In the genomic region with DNA sequence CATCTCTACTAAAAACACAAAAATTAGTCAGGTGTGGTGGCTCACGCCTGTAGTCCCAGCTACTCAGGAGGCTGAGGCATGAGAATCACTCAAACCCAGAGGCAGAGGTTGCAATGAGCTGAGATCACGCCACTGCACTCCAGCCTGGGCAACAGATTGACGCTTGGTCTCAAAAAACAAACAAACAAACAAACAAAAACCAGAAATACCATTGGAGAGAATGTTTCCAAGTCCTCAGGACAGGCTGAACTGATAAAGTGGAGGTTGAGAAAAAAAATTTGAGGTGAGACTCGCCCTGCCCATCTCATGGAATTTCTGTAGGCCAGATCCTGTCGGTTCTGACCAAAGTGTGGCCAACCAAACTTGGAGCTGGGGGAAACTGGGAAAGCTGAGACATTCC, we compare ENCODE assay signal across 39 cellular contexts.
"Had no signal": no experiment of that assay in that cellular context is flagged by ENCODE, and none has a peak within 500 bp of the region (broad histone marks: within the 10 kb centered on the region; RNA-seq: fewer than 3 reads in every experiment).

No MANE protein-coding gene starts in this region.

- H3K27ac Mint-ChIP-seq: activated naive CD4-positive, alpha-beta T cell treated with anti-CD3 and anti-CD28 coated beads for 36 hours; activated naive CD4-positive, alpha-beta T cell treated with anti-CD3 and anti-CD28 coated beads, Interleukin-2, amount 10 ng/mL, durations not matched to agents 7 days and 5 days; activated naive CD4-positive, alpha-beta T cell treated with anti-CD3 and anti-CD28 coated beads, Interleukin-2, amount 50 U/mL, for 24 hours; activated naive CD4-positive, alpha-beta T cell treated with anti-CD3 and anti-CD28 coated beads, Interleukin-2, amount 50 U/mL, for 72 hours; activated naive CD8-positive, alpha-beta T cell; activated naive CD8-positive, alpha-beta T cell treated with anti-CD3 and anti-CD28 coated beads for 36 hours; activated naive CD8-positive, alpha-beta T cell treated with anti-CD3 and anti-CD28 coated beads, Interleukin-2, amount 10 ng/mL, durations not matched to agents 7 days and 5 days; activated naive CD8-positive, alpha-beta T cell treated with anti-CD3 and anti-CD28 coated beads, Interleukin-2, amount 50 U/mL, for 24 hours; activated T-cell treated with anti-CD3 and anti-CD28 coated beads, Interleukin-2, amount 50 U/mL, for 24 hours; activated T-cell treated with anti-CD3 and anti-CD28 coated beads, Interleukin-2, amount 50 U/mL, for 72 hours; activated T-helper 1 cell treated with anti-CD3 and anti-CD28 coated beads, Interleukin-12 subunit alpha, Interleukin-12 subunit beta, Interleukin-2, Interleukin-4 antibody, amounts not matched to agents 30 ng/mL and 10 ng/mL and 1 ng/mL, durations not matched to agents 14 hours and 24 hours and 36 hours; activated T-helper 17 cell treated with anti-CD3 and anti-CD28 coated beads, Interleukin-2, amount 50 U/mL, for 72 hours; activated T-helper 2 cell treated with anti-CD3 and anti-CD28 coated beads, Interferon-gamma antibody, Interleukin-2, Interleukin-4, amounts not matched to agents 10 μg/mL and 5 μg/mL and 100 μg/mL, durations not matched to agents 14 hours and 24 hours and 36 hours; brain had no signal

- ATAC-seq: activated naive CD4-positive, alpha-beta T cell treated with anti-CD3 and anti-CD28 coated beads, Interleukin-2, amount 50 U/mL, for 72 hours; activated naive CD8-positive, alpha-beta T cell treated with anti-CD3 and anti-CD28 coated beads, Interleukin-2, amount 50 U/mL, for 24 hours; activated T-cell treated with anti-CD3 and anti-CD28 coated beads, Interleukin-2, amount 50 U/mL, for 4 hours; activated T-cell treated with anti-CD3 and anti-CD28 coated beads, Interleukin-2, amount 50 U/mL, for 72 hours; activated T-helper 17 cell treated with anti-CD3 and anti-CD28 coated beads, Interleukin-2, amount 50 U/mL, for 72 hours; body of pancreas had no signal

- H3K9me3 ChIP-seq: adrenal gland, ascending aorta, body of pancreas, breast epithelium had no signal

- DNase-seq: activated effector memory CD4-positive, alpha-beta T cell treated with anti-CD3 and anti-CD28 coated beads, Interleukin-2, amount 50 U/mL, for 16 hours; activated effector memory CD4-positive, alpha-beta T cell treated with Interleukin-2 at 50 U/mL for 16 hours; activated gamma-delta T cell; activated gamma-delta T cell treated with Interleukin-2 at 50 U/mL for 16 hours; activated naive CD4-positive, alpha-beta T cell; activated naive CD4-positive, alpha-beta T cell treated with anti-CD3 and anti-CD28 coated beads for 36 hours; activated naive CD4-positive, alpha-beta T cell treated with anti-CD3 and anti-CD28 coated beads, Interleukin-2, amount 10 ng/mL, durations not matched to agents 7 days and 5 days; activated naive CD4-positive, alpha-beta T cell treated with anti-CD3 and anti-CD28 coated beads, Interleukin-2, amount 50 U/mL, for 16 hours; activated naive CD4-positive, alpha-beta T cell treated with Interleukin-2 at 50 U/mL for 16 hours; activated naive CD8-positive, alpha-beta T cell treated with anti-CD3 and anti-CD28 coated beads for 36 hours; activated naive CD8-positive, alpha-beta T cell treated with anti-CD3 and anti-CD28 coated beads, Interleukin-2, amount 10 ng/mL, durations not matched to agents 7 days and 5 days; activated naive CD8-positive, alpha-beta T cell treated with anti-CD3 and anti-CD28 coated beads, Interleukin-2, amount 50 U/mL, for 24 hours; activated T-cell treated with anti-CD3 and anti-CD28 coated beads for 4 hours; activated T-cell treated with anti-CD3 and anti-CD28 coated beads, Interleukin-2, amount 50 U/mL, for 1 hour; activated T-cell treated with anti-CD3 and anti-CD28 coated beads, Interleukin-2, amount 50 U/mL, for 24 hours; activated T-cell treated with anti-CD3 and anti-CD28 coated beads, Interleukin-2, amount 50 U/mL, for 4 hours; activated T-cell treated with anti-CD3 and anti-CD28 coated beads, Interleukin-2, amount 50 U/mL, for 48 hours; activated T-cell treated with anti-CD3 and anti-CD28 coated beads, Interleukin-2, amount 50 U/mL, for 72 hours; adrenal gland; amniotic stem cell; amygdala; anterior cingulate cortex; aorta; body of pancreas; brain microvascular endothelial cell; caudate nucleus; central memory CD4-positive, alpha-beta T cell; cerebellar nuclear complex had no signal

- H3K27me3 Mint-ChIP-seq: activated naive CD4-positive, alpha-beta T cell treated with anti-CD3 and anti-CD28 coated beads, Interleukin-2, amount 50 U/mL, for 24 hours; activated naive CD8-positive, alpha-beta T cell; activated naive CD8-positive, alpha-beta T cell treated with anti-CD3 and anti-CD28 coated beads, Interleukin-2, amount 50 U/mL, for 24 hours; activated T-helper 17 cell treated with anti-CD3 and anti-CD28 coated beads, Interleukin-2, amount 50 U/mL, for 72 hours; brain; central memory CD8-positive, alpha-beta T cell had no signal

- H3K4me3 Mint-ChIP-seq: activated naive CD4-positive, alpha-beta T cell treated with anti-CD3 and anti-CD28 coated beads for 36 hours; activated naive CD4-positive, alpha-beta T cell treated with anti-CD3 and anti-CD28 coated beads, Interleukin-2, amount 10 ng/mL, durations not matched to agents 7 days and 5 days; activated naive CD4-positive, alpha-beta T cell treated with anti-CD3 and anti-CD28 coated beads, Interleukin-2, amount 50 U/mL, for 24 hours; activated naive CD8-positive, alpha-beta T cell; activated naive CD8-positive, alpha-beta T cell treated with anti-CD3 and anti-CD28 coated beads for 36 hours; activated naive CD8-positive, alpha-beta T cell treated with anti-CD3 and anti-CD28 coated beads, Interleukin-2, amount 10 ng/mL, durations not matched to agents 7 days and 5 days; activated naive CD8-positive, alpha-beta T cell treated with anti-CD3 and anti-CD28 coated beads, Interleukin-2, amount 50 U/mL, for 24 hours; activated T-cell treated with anti-CD3 and anti-CD28 coated beads, Interleukin-2, amount 50 U/mL, for 24 hours; activated T-cell treated with anti-CD3 and anti-CD28 coated beads, Interleukin-2, amount 50 U/mL, for 4 hours; activated T-cell treated with anti-CD3 and anti-CD28 coated beads, Interleukin-2, amount 50 U/mL, for 72 hours; activated T-helper 1 cell treated with anti-CD3 and anti-CD28 coated beads, Interleukin-12 subunit alpha, Interleukin-12 subunit beta, Interleukin-2, Interleukin-4 antibody, amounts not matched to agents 30 ng/mL and 10 ng/mL and 1 ng/mL, durations not matched to agents 14 hours and 24 hours and 36 hours; activated T-helper 17 cell treated with anti-CD3 and anti-CD28 coated beads, Interleukin-2, amount 50 U/mL, for 72 hours; brain; central memory CD8-positive, alpha-beta T cell had no signal

- H3K9me3 Mint-ChIP-seq: activated naive CD4-positive, alpha-beta T cell treated with anti-CD3 and anti-CD28 coated beads for 36 hours; activated naive CD4-positive, alpha-beta T cell treated with anti-CD3 and anti-CD28 coated beads, Interleukin-2, amount 10 ng/mL, durations not matched to agents 7 days and 5 days; activated naive CD4-positive, alpha-beta T cell treated with anti-CD3 and anti-CD28 coated beads, Interleukin-2, amount 50 U/mL, for 24 hours; activated naive CD4-positive, alpha-beta T cell treated with anti-CD3 and anti-CD28 coated beads, Interleukin-2, amount 50 U/mL, for 72 hours; activated naive CD8-positive, alpha-beta T cell treated with anti-CD3 and anti-CD28 coated beads for 36 hours; activated naive CD8-positive, alpha-beta T cell treated with anti-CD3 and anti-CD28 coated beads, Interleukin-2, amount 10 ng/mL, durations not matched to agents 7 days and 5 days; activated naive CD8-positive, alpha-beta T cell treated with anti-CD3 and anti-CD28 coated beads, Interleukin-2, amount 50 U/mL, for 24 hours; activated T-cell treated with anti-CD3 and anti-CD28 coated beads, Interleukin-2, amount 50 U/mL, for 24 hours; activated T-cell treated with anti-CD3 and anti-CD28 coated beads, Interleukin-2, amount 50 U/mL, for 4 hours; activated T-cell treated with anti-CD3 and anti-CD28 coated beads, Interleukin-2, amount 50 U/mL, for 72 hours; activated T-helper 1 cell treated with anti-CD3 and anti-CD28 coated beads, Interleukin-12 subunit alpha, Interleukin-12 subunit beta, Interleukin-2, Interleukin-4 antibody, amounts not matched to agents 30 ng/mL and 10 ng/mL and 1 ng/mL, durations not matched to agents 14 hours and 24 hours and 36 hours; activated T-helper 17 cell treated with anti-CD3 and anti-CD28 coated beads, Interleukin-2, amount 50 U/mL, for 72 hours; activated T-helper 2 cell treated with anti-CD3 and anti-CD28 coated beads, Interferon-gamma antibody, Interleukin-2, Interleukin-4, amounts not matched to agents 10 μg/mL and 5 μg/mL and 100 μg/mL, durations not matched to agents 14 hours and 24 hours and 36 hours; central memory CD8-positive, alpha-beta T cell had no signal

- H3K4me1 ChIP-seq: ascending aorta, body of pancreas, breast epithelium had no signal

- H3K4me1 Mint-ChIP-seq: activated naive CD4-positive, alpha-beta T cell treated with anti-CD3 and anti-CD28 coated beads, Interleukin-2, amount 10 ng/mL, durations not matched to agents 7 days and 5 days; activated naive CD4-positive, alpha-beta T cell treated with anti-CD3 and anti-CD28 coated beads, Interleukin-2, amount 50 U/mL, for 24 hours; activated naive CD8-positive, alpha-beta T cell treated with anti-CD3 and anti-CD28 coated beads for 36 hours; activated naive CD8-positive, alpha-beta T cell treated with anti-CD3 and anti-CD28 coated beads, Interleukin-2, amount 10 ng/mL, durations not matched to agents 7 days and 5 days; activated naive CD8-positive, alpha-beta T cell treated with anti-CD3 and anti-CD28 coated beads, Interleukin-2, amount 50 U/mL, for 24 hours; activated T-helper 17 cell treated with anti-CD3 and anti-CD28 coated beads, Interleukin-2, amount 50 U/mL, for 72 hours; brain; central memory CD8-positive, alpha-beta T cell had no signal

- H3K4me3 ChIP-seq: adrenal gland, ascending aorta, body of pancreas, breast epithelium, cardiac muscle cell had no signal

- H3K36me3 Mint-ChIP-seq: activated naive CD4-positive, alpha-beta T cell treated with anti-CD3 and anti-CD28 coated beads, Interleukin-2, amount 10 ng/mL, durations not matched to agents 7 days and 5 days; activated naive CD4-positive, alpha-beta T cell treated with anti-CD3 and anti-CD28 coated beads, Interleukin-2, amount 50 U/mL, for 24 hours; activated naive CD4-positive, alpha-beta T cell treated with anti-CD3 and anti-CD28 coated beads, Interleukin-2, amount 50 U/mL, for 72 hours; activated naive CD8-positive, alpha-beta T cell; activated naive CD8-positive, alpha-beta T cell treated with anti-CD3 and anti-CD28 coated beads for 36 hours; activated naive CD8-positive, alpha-beta T cell treated with anti-CD3 and anti-CD28 coated beads, Interleukin-2, amount 10 ng/mL, durations not matched to agents 7 days and 5 days; brain had no signal

- H3K36me3 ChIP-seq: adrenal gland, ascending aorta, brain microvascular endothelial cell, breast epithelium, cardiac muscle cell had no signal

- H3K27ac ChIP-seq: adrenal gland, ascending aorta, body of pancreas, brain microvascular endothelial cell, breast epithelium, cardiac muscle cell had no signal

- H3K27me3 ChIP-seq: adrenal gland, ascending aorta, body of pancreas, brain microvascular endothelial cell, breast epithelium, cardiac muscle cell had no signal
